In the genomic region with DNA sequence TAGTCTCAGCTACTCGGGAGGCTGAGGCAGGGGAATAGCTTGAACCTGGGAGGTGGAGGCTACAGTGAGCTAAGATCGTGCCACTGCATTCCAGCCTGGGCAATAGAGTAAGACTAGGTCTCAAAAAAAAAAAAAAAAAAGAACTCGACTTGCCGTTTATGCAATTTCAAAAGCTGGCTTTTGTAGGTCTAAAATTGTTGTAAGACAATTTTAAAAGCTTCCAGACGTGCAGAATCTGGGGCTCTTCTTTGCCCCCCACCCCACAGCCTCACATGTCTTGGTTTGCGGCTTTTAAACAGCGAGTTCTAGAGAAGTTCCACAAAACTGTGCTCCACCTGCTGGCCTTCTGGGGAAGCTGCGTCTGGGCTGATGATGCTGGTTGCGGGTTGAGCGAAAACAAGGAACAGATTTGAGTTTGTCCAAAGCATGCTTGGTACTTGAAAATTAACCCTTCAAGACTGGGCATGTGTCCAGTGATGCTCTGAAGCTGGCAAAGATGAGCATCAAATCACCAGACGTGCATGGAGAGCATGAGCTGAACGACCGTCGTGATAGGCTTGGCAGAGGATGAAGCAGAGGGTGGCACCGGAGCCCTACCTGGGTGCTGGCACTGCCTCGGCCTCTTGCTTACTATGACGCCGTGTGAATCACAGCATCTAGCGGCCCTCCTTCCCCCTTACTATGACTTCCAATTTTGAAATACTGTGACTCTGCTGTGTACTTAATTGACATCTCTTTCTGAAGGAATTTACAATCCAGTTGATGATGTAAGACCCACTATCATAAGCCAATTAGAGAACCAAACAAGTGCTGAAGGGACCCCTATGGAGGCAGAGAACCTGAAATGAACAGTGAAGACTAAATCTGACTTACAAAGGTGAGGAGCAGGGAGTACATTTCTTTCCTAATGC, we compare ENCODE assay signal across 1 cellular context.
TF ChIP-seq lines count a peak whose summit lies in the region.

No MANE protein-coding gene starts in this region.

TF ChIP-seq in K562, 482 proteins besides CTCF, POLR2A, EP300 and RAD21 (continued from another document):
- no peak for TF ChIP-seq POU5F1 (IDR thresholded peaks at IDR 0.05; ENCODE audit: borderline replicate concordance, low read depth, low read length, partially characterized antibody)
- 0 out of 2 replicates have a peak, but pooled peaks have one; percentile 38 for TF ChIP-seq TARDBP (IDR thresholded peaks at IDR 0.05)
- TF ChIP-seq ILF3 (IDR thresholded peaks at IDR 0.05; ENCODE audit: borderline replicate concordance), result no peak
- TF ChIP-seq NRF1 (conservative IDR thresholded peaks at IDR 0.05 in 1 of 2, IDR thresholded peaks at IDR 0.05 in 1 of 2), result no peak
- peak; percentile 34; the same call in 1 of the 2 replicates for TF ChIP-seq MYNN (IDR thresholded peaks at IDR 0.05)
- no peak for TF ChIP-seq MYNN (CRISPR knock-in tag; IDR thresholded peaks at IDR 0.05)
- TF ChIP-seq KHSRP (IDR thresholded peaks at IDR 0.05), result no peak
- no peak for TF ChIP-seq ZNF668 (CRISPR knock-in tag; IDR thresholded peaks at IDR 0.05)
- no peak for TF ChIP-seq PCBP1 (IDR thresholded peaks at IDR 0.05; ENCODE audit: low read depth, low read length, poor library complexity, severe bottlenecking)
- TF ChIP-seq HDAC3 (IDR thresholded peaks at IDR 0.05; ENCODE audit: borderline replicate concordance, partially characterized antibody), result no peak
- TF ChIP-seq, protein P1, sequence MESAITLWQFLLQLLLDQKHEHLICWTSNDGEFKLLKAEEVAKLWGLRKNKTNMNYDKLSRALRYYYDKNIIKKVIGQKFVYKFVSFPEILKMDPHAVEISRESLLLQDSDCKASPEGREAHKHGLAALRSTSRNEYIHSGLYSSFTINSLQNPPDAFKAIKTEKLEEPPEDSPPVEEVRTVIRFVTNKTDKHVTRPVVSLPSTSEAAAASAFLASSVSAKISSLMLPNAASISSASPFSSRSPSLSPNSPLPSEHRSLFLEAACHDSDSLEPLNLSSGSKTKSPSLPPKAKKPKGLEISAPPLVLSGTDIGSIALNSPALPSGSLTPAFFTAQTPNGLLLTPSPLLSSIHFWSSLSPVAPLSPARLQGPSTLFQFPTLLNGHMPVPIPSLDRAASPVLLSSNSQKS (CRISPR knock-in tag; IDR thresholded peaks at IDR 0.05), result no peak
- TF ChIP-seq NFATC3 (IDR thresholded peaks at IDR 0.05), result no peak
- TF ChIP-seq MAZ (CRISPR knock-in tag; conservative IDR thresholded peaks at IDR 0.05 in 1 of 2, IDR thresholded peaks at IDR 0.05 in 1 of 2), result 0 out of 4 replicates have a peak, but pooled peaks of 1 of the 2 experiments have one; percentile 23
- no peak for TF ChIP-seq LEF1 (IDR thresholded peaks at IDR 0.05)
- no peak for TF ChIP-seq ZNF12 (CRISPR knock-in tag; IDR thresholded peaks at IDR 0.05)
- no peak for TF ChIP-seq ZBTB1 (CRISPR knock-in tag; IDR thresholded peaks at IDR 0.05; ENCODE audit: borderline replicate concordance, low read depth)
- TF ChIP-seq MYBL2 (IDR thresholded peaks at IDR 0.05; ENCODE audit: low read depth), result no peak
- TF ChIP-seq MYBL2 (CRISPR knock-in tag; IDR thresholded peaks at IDR 0.05; ENCODE audit: borderline replicate concordance), result no peak
- no peak for TF ChIP-seq ZNF444 (CRISPR knock-in tag; IDR thresholded peaks at IDR 0.05)
- TF ChIP-seq, protein P2, sequence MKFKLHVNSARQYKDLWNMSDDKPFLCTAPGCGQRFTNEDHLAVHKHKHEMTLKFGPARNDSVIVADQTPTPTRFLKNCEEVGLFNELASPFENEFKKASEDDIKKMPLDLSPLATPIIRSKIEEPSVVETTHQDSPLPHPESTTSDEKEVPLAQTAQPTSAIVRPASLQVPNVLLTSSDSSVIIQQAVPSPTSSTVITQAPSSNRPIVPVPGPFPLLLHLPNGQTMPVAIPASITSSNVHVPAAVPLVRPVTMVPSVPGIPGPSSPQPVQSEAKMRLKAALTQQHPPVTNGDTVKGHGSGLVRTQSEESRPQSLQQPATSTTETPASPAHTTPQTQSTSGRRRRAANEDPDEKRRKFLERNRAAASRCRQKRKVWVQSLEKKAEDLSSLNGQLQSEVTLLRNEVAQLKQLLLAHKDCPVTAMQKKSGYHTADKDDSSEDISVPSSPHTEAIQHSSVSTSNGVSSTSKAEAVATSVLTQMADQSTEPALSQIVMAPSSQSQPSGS (CRISPR knock-in tag; IDR thresholded peaks at IDR 0.05), result no peak
- TF ChIP-seq, protein P3, sequence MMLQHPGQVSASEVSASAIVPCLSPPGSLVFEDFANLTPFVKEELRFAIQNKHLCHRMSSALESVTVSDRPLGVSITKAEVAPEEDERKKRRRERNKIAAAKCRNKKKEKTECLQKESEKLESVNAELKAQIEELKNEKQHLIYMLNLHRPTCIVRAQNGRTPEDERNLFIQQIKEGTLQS (IDR thresholded peaks at IDR 0.05), result peak; percentile 54
- TF ChIP-seq, protein P3 (CRISPR knock-in tag; conservative IDR thresholded peaks at IDR 0.05), result 0 out of 2 replicates have a peak, but pooled peaks have one; percentile 45
